ENCODE assay signal across 13 cellular contexts in genomic region chr21:33247596-33247995, GRCh38. TPM values are rescaled to one million over a fixed set of nuclear protein-coding genes. Genes with fewer than 3 reads are reported as not detected.
DNase-seq lines count a peak whose midpoint lies in the region; ATAC-seq and TF ChIP-seq lines count a peak whose summit lies in the region.
"Had no signal": no experiment of that assay in that cellular context is flagged by ENCODE, and none has a peak within 500 bp of the region (broad histone marks: within the 10 kb centered on the region; RNA-seq: fewer than 3 reads in every experiment).

No MANE protein-coding gene starts in this region.

- H3K4me3 ChIP-seq in thymus (ENCODE audit: low read length) = no peak overlapping the region
- H3K4me3 ChIP-seq: SJSA1 had no signal

- no peaks in the 10 kb centered on the region for H3K9me3 ChIP-seq in thymus (ENCODE audit: control insufficient read depth)
- H3K9me3 ChIP-seq: SJSA1 had no signal

- H3K27me3 ChIP-seq in thymus (ENCODE audit: control insufficient read depth, insufficient read depth) = no peaks in the 10 kb centered on the region
- H3K27me3 ChIP-seq: foreskin keratinocyte, SJSA1 had no signal

- peak overlapping the region in 1 of 5 experiments; percentile 38 for H3K4me3 Mint-ChIP-seq in brain

- no peaks in the 10 kb centered on the region for H3K27me3 Mint-ChIP-seq in brain
- H3K27me3 Mint-ChIP-seq: progenitor cell of endocrine pancreas had no signal

- WGBS in thymus = 15% methylated on average over 6 of the region's 6 CpGs

- peaks cover 12% of the 10 kb centered on the region for H3K4me1 ChIP-seq in thymus (ENCODE audit: control insufficient read depth, insufficient read depth, low read length)
- H3K4me1 ChIP-seq: foreskin keratinocyte, SJSA1 had no signal

- DNase-seq in Right ventricle myocardium inferior (ENCODE audit: missing footprints) = no peak
- no peak for DNase-seq in cardiac septum (ENCODE audit: low spot score)
- DNase-seq in NCI-H1694 (lab: John Stamatoyannopoulos, UW) = peak; percentile 93
- DNase-seq in NCI-H1436 treated with DMSO at 0.1 percent for 48 hours (lab: John Stamatoyannopoulos, UW) = no peak
- DNase-seq in activated CD4-positive, CD25-positive, alpha-beta regulatory T cell treated with anti-CD3 and anti-CD28 coated beads, Interleukin-2, amount 50 U/mL, for 72 hours = no peak
- DNase-seq: DMS79; foreskin keratinocyte; NCI-H510A treated with DMSO at 0.1 percent for 48 hours; stimulated activated CD4-positive, alpha-beta T cell treated with anti-CD3 and anti-CD28 coated beads, Interleukin-12 subunit alpha, Interleukin-12 subunit beta, amount 100 ng/mL, for 4 hours had no signal

- peaks cover 89% of the 10 kb centered on the region for H3K36me3 Mint-ChIP-seq in brain

- peak overlapping the region; percentile 8 for H3K27ac ChIP-seq in thymus (ENCODE audit: low read depth)
- H3K27ac ChIP-seq: foreskin keratinocyte, SJSA1 had no signal

- intact Hi-C loops in Right ventricle myocardium inferior (cut with DNase I) = no loop called here
- intact Hi-C loops in cardiac septum (cut with DNase I) = no loop called here

- H3K36me3 ChIP-seq in thymus (ENCODE audit: control insufficient read depth, insufficient read depth) = peaks cover 69% of the 10 kb centered on the region

- H3K27ac Mint-ChIP-seq in brain = peak overlapping the region in 3 of 5 experiments; percentile 52 to 78 (median 73)
- H3K27ac Mint-ChIP-seq: progenitor cell of endocrine pancreas had no signal

- no peak for TF ChIP-seq CTCF in brain (conservative IDR thresholded peaks at IDR 0.05)

- H3K9me3 Mint-ChIP-seq in brain = no peaks in the 10 kb centered on the region

- ATAC-seq in Right ventricle myocardium inferior = peak; percentile 42
- ATAC-seq: foreskin keratinocyte had no signal

- no peaks in the 10 kb centered on the region for H3K4me1 Mint-ChIP-seq in brain

RNA-seq across cellular contexts. Expression of gene IFNAR2, which starts 17.9 kb away (rescaled TPM):
- 10.4 TPM for total RNA-seq in Right ventricle myocardium inferior
- 14.4 TPM for total RNA-seq in cardiac septum
- polyA plus RNA-seq in brain (ENCODE audit: insufficient read depth, low read depth, low replicate concordance) = 8.8 TPM
- 36.9 TPM for polyA plus RNA-seq in thymus

RNA-seq across cellular contexts. Expression of gene IL10RB, which starts 18.6 kb away (rescaled TPM):
- total RNA-seq in Right ventricle myocardium inferior (8.9 TPM), cardiac septum (7.2 TPM)
- polyA plus RNA-seq in brain (ENCODE audit: insufficient read depth, low read depth, low replicate concordance) (24.5 TPM), thymus (42.9 TPM)
